In the genomic region with DNA sequence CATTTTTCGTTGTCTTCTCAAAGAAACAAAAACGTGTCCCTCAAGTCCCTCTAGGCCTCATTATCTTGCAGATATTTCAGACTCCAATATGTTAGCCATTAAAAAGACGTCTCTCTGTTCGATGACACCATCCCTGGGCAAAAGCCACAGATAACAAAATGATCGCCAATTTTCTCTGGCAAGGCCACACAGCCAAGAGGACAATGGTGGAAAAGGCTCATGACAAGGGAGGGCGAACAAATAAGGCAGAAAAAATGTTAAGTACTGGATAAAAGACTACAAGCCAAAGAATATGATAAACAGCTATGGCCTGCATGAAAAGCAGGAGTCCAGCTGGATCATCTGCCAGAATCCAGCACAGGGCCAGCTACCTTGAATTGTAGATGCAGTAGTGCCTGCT, we compare ENCODE assay signal across 18 cellular contexts.
DNase-seq lines count a peak whose midpoint lies in the region; ATAC-seq and TF ChIP-seq lines count a peak whose summit lies in the region.
"Had no signal": no experiment of that assay in that cellular context is flagged by ENCODE, and none has a peak within 500 bp of the region (broad histone marks: within the 10 kb centered on the region; RNA-seq: fewer than 3 reads in every experiment).

No MANE protein-coding gene starts in this region.

- no peak overlapping the region for H3K27ac ChIP-seq in right cardiac atrium (ENCODE audit: low read length)
- peak overlapping the region in 1 of 2 donors; percentile 29 for H3K27ac ChIP-seq in tibial artery
- no peak overlapping the region for H3K27ac ChIP-seq in smooth muscle cell (ENCODE audit: low read depth)

- H3K9ac ChIP-seq in smooth muscle cell (ENCODE audit: low read depth), result no peak overlapping the region

- intact Hi-C loops in right cardiac atrium (cut with DNase I) (no loop called here), tibial artery (cut with DNase I; ENCODE audit: low total_unique reads) (no loop called here)

- H3K4me3 ChIP-seq in right cardiac atrium (ENCODE audit: low read length) (no peak overlapping the region), tibial artery (no peak overlapping the region), smooth muscle cell (no peak overlapping the region)
- H3K4me3 ChIP-seq: GM23338 had no signal

- 47% methylated on average over 6 of the region's 6 CpGs for WGBS in right cardiac atrium
- 84% methylated on average over 6 of the region's 6 CpGs for WGBS in smooth muscle cell (ENCODE audit: low lambda C conversion rate)

- no peaks in the 10 kb centered on the region for H3K27me3 ChIP-seq in right cardiac atrium (ENCODE audit: control insufficient read depth, insufficient read depth)
- H3K27me3 ChIP-seq in tibial artery, result no peaks in the 10 kb centered on the region
- H3K27me3 ChIP-seq in smooth muscle cell (ENCODE audit: low read depth), result no peaks in the 10 kb centered on the region

- H3K9me3 ChIP-seq in right cardiac atrium (ENCODE audit: control insufficient read depth, low read length) (no peaks in the 10 kb centered on the region), tibial artery (no peaks in the 10 kb centered on the region), smooth muscle cell (replicated peaks; ENCODE audit: low read depth) (no peaks in the 10 kb centered on the region)

- H4K20me1 ChIP-seq in smooth muscle cell (ENCODE audit: low read depth), result no peaks in the 10 kb centered on the region

- H2AFZ ChIP-seq in smooth muscle cell (ENCODE audit: low read depth), result no peak overlapping the region
- H2AFZ ChIP-seq: GM23338 had no signal

- no peak for TF ChIP-seq CTCF in tibial artery (IDR thresholded peaks at IDR 0.05)
- no peak for TF ChIP-seq CTCF in smooth muscle cell (IDR thresholded peaks at IDR 0.05; ENCODE audit: borderline replicate concordance, insufficient read depth, poor library complexity, severe bottlenecking)

- H3F3A ChIP-seq in smooth muscle cell (ENCODE audit: low read depth), result no peaks in the 10 kb centered on the region

- no peak overlapping the region for H3K4me2 ChIP-seq in smooth muscle cell
- H3K4me2 ChIP-seq: GM23338 had no signal

- H3K36me3 ChIP-seq in tibial artery (peaks cover 21 to 80% (median 29%) of the 10 kb centered on the region in 3 donors), smooth muscle cell (ENCODE audit: low read depth) (no peaks in the 10 kb centered on the region)

- H3K4me1 ChIP-seq in right cardiac atrium (ENCODE audit: control insufficient read depth, insufficient read depth, low read length) (no peaks in the 10 kb centered on the region), tibial artery (peaks cover 0 to 15% (median 0%) of the 10 kb centered on the region in 4 donors), smooth muscle cell (ENCODE audit: low read depth) (no peaks in the 10 kb centered on the region)

- H3K79me2 ChIP-seq in smooth muscle cell (ENCODE audit: low read depth), result no peaks in the 10 kb centered on the region

- ATAC-seq in right cardiac atrium, result peak; percentile 71 to 87
- ATAC-seq: GM23338, SK-N-SH treated with all-trans-retinoic acid at 6 μM for 48 hours had no signal

- DNase-seq in AG20443 (ENCODE audit: low spot score) (peak; percentile 65), NCI-H446 treated with DMSO at 0.1 percent for 48 hours (lab: John Stamatoyannopoulos, UW) (peak; percentile 73), right cardiac atrium (peak; percentile 13 to 64 (median 55)), tibial artery (peak; percentile 60 to 80), smooth muscle cell (lab: John Stamatoyannopoulos, UW; ENCODE audit: unreplicated experiment) (no peak), DMS79 treated with DMSO at 0.1 percent for 48 hours (lab: John Stamatoyannopoulos, UW) (no peak), iPS-NIHi11 (ENCODE audit: low spot score) (no peak)
- DNase-seq: DMS 273 treated with DMSO at 0.1 percent for 48 hours, GDM1, HCEC 1CT, NCI-H1092 treated with DMSO at 0.1 percent for 48 hours, NCI-H146, NCI-H2029 treated with DMSO at 0.1 percent for 48 hours, NCI-H2171, NCI-H69, SHP77 had no signal

Comparison
In these comparisons a context has a peak if more than half of its experiments do, and no peak if none do; other contexts are left out.
1. DNase-seq: peak in AG20443 (single experiment), NCI-H446 treated with DMSO at 0.1 percent for 48 hours (single experiment), right cardiac atrium (3 of 3) and tibial artery (2 of 2); none in smooth muscle cell (single experiment), DMS79 treated with DMSO at 0.1 percent for 48 hours (single experiment) and iPS-NIHi11 (single experiment).